8 cellular contexts compared by ENCODE assay signal in the genomic region with DNA sequence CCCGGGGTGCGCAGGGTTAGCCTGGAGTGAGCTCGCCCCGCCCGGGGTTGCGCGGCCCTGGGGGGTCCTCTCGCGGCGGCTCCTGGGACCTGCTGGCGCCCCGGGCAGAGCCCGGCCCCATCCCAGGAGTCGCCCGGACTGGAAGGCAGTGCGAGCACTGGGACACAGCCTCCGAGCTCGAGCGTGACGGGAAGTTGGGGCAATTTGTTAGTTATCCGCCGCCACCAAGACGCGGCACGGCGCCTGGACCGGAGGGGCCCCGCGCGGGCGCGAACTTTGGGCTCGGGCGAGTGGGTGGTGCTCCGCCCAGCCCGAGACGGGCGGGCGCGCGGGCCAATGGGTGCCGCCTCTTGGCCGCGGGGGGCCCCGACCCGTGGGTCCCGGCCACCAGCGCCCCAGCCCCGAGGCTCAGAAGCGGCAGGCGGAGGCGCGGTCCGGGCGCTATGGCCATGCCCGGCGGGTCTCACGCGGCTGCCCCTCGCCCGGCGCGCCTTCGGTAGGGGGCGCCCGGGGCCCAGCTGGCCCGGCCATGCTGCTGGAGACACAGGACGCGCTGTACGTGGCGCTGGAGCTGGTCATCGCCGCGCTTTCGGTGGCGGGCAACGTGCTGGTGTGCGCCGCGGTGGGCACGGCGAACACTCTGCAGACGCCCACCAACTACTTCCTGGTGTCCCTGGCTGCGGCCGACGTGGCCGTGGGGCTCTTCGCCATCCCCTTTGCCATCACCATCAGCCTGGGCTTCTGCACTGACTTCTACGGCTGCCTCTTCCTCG. TPM values are rescaled to one million over a fixed set of nuclear protein-coding genes. Genes with fewer than 3 reads are reported as not detected.
DNase-seq lines count a peak whose midpoint lies in the region; ATAC-seq and TF ChIP-seq lines count a peak whose summit lies in the region.

A gene (plus strand): TSS at position 411 of the 773 bp plus-strand sequence. CDS start 119 bp downstream, at position 530.

- WGBS in ovary, 3 donors, result 0 to 2% (median 1%) methylated on average over 30 to 90 of the region's 90 CpGs

- H3K27me3 ChIP-seq in ovary, result no peaks in the 10 kb centered on the region

- H3K9me3 Mint-ChIP-seq in activated naive CD4-positive, alpha-beta T cell treated with anti-CD3 and anti-CD28 coated beads, Interleukin-2, amount 50 U/mL, for 72 hours, result no peaks in the 10 kb centered on the region

- H3K4me1 ChIP-seq in ovary (ENCODE audit: insufficient read depth), result peaks cover 2% of the 10 kb centered on the region

- TF ChIP-seq CTCF in GM12875 (IDR thresholded peaks at IDR 0.05; ENCODE audit: borderline replicate concordance, insufficient read depth, low read depth, low read length) (peak; percentile 51), ovary (IDR thresholded peaks at IDR 0.05) (peak in 2 of 3 donors; percentile 17 to 45)

- H3K27ac Mint-ChIP-seq in activated naive CD4-positive, alpha-beta T cell treated with anti-CD3 and anti-CD28 coated beads, Interleukin-2, amount 50 U/mL, for 72 hours, result peak within 1 kb of the TSS in 1 of 2 donors; percentile 50

- H3K36me3 ChIP-seq in ovary, result no peaks in the 10 kb centered on the region

- DNase-seq in RPMI7951 (ENCODE audit: low read depth) (peak; percentile 60), head of caudate nucleus (peak in 37 of 42 donors; percentile 22 to 78 (median 54)), ovary (peak; percentile 21 to 61 (median 36)), GM19240 (ENCODE audit: insufficient read length, low spot score) (no peak)
- peak; percentile 71 to 72 for DNase-seq in activated naive CD4-positive, alpha-beta T cell treated with anti-CD3 and anti-CD28 coated beads, Interleukin-2, amount 50 U/mL, for 72 hours (ENCODE audit: low spot score in 2 of 2)

- intact Hi-C loops in head of caudate nucleus (cut with DNase I), result no loop called here
- intact Hi-C loops in ovary (cut with DNase I), result no loop called here

- no peak for TF ChIP-seq POLR2A in ovary (IDR thresholded peaks at IDR 0.05)

- no peaks in the 10 kb centered on the region for H3K9me3 ChIP-seq in ovary

- H3K27ac ChIP-seq in ovary, result no peak within 1 kb of the TSS

- peaks cover 5 to 9% of the 10 kb centered on the region in 2 donors for H3K36me3 Mint-ChIP-seq in activated naive CD4-positive, alpha-beta T cell treated with anti-CD3 and anti-CD28 coated beads, Interleukin-2, amount 50 U/mL, for 72 hours

- peak within 1 kb of the TSS; percentile 64 for H3K4me3 ChIP-seq in GM12875 (ENCODE audit: low read depth, low read length)
- peak within 1 kb of the TSS; percentile 40 for H3K4me3 ChIP-seq in ovary

- no peak for TF ChIP-seq EP300 in ovary (IDR thresholded peaks at IDR 0.05)

- ATAC-seq in HG03354 (IDR thresholded peaks at IDR 0.05; ENCODE audit: poor library complexity, severe bottlenecking, unreplicated experiment), result peak; percentile 56
- ATAC-seq in activated naive CD4-positive, alpha-beta T cell treated with anti-CD3 and anti-CD28 coated beads, Interleukin-2, amount 50 U/mL, for 72 hours, result peak; percentile 88
- no peak for ATAC-seq in HG03175 (IDR thresholded peaks at IDR 0.05; ENCODE audit: unreplicated experiment)

RNA-seq across cellular contexts. Expression of the gene that starts here (rescaled TPM):
- total RNA-seq in RPMI7951 (2014; rRNA removed; shearing (Covaris generic)), result 14.4 and 18.0 TPM in 2 replicates
- total RNA-seq in activated naive CD4-positive, alpha-beta T cell treated with anti-CD3 and anti-CD28 coated beads, Interleukin-2, amount 50 U/mL, for 72 hours, result 1 to 10 TPM in 1 of 2 donors, under 1 TPM in 1; 0.30 to 4.7 TPM
- total RNA-seq in ovary, result 1 to 10 TPM in 1 of 7 donors, under 1 TPM in 3, not detected in 3; 0.13 to 1.0 (median 0.28) TPM
- polyA plus RNA-seq in ovary, result under 1 TPM; 0.06 to 0.72 TPM
